Comparison of ENCODE assay signal across 2 cellular contexts in the genomic region with DNA sequence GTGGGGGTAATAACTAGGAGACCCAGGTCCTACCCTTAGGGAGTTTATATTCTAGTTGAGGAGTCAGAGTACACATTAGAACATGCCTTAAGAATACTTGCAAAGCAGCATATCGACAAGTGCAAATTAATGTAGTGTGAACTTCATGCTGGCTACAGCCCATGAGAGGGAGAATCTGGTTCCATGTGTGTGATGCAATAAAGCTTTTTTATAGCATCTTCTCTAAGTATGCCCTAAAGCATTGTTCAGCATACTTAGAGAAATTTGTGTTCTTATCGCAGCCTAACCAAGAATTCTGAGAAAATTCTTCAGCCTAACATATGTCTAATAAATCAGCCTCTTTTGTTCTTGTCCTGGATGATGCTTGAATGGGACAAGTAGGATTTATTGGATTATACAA.
TF ChIP-seq lines count a peak whose summit lies in the region.

No MANE protein-coding gene starts in this region.

TF ChIP-seq in IMR-90, 13 proteins besides CTCF, POLR2A, EP300 and RAD21:
- TF ChIP-seq ELK1 (IDR thresholded peaks at IDR 0.05; ENCODE audit: borderline replicate concordance, low read depth, low read length) (no peak), FOS (IDR thresholded peaks at IDR 0.05; ENCODE audit: low read depth, low read length) (no peak), CEBPB (IDR thresholded peaks at IDR 0.05; ENCODE audit: low read depth, low read length) (peak; percentile 36), MXI1 (IDR thresholded peaks at IDR 0.05; ENCODE audit: borderline replicate concordance, low read depth, low read length) (no peak), RFX5 (IDR thresholded peaks at IDR 0.05; ENCODE audit: low read depth, low read length) (no peak), NFE2L2 (IDR thresholded peaks at IDR 0.05; ENCODE audit: low read depth, low read length) (no peak), BHLHE40 (IDR thresholded peaks at IDR 0.05; ENCODE audit: low read depth, low read length) (no peak), USF2 (IDR thresholded peaks at IDR 0.05; ENCODE audit: low read depth, low read length) (no peak), SMC3 (IDR thresholded peaks at IDR 0.05; ENCODE audit: low read depth, low read length) (no peak)

TF ChIP-seq in GM12878, 131 proteins besides CTCF, POLR2A, EP300 and RAD21:
- no peak for TF ChIP-seq ZNF592 (IDR thresholded peaks at IDR 0.05)
- TF ChIP-seq, protein P1, sequence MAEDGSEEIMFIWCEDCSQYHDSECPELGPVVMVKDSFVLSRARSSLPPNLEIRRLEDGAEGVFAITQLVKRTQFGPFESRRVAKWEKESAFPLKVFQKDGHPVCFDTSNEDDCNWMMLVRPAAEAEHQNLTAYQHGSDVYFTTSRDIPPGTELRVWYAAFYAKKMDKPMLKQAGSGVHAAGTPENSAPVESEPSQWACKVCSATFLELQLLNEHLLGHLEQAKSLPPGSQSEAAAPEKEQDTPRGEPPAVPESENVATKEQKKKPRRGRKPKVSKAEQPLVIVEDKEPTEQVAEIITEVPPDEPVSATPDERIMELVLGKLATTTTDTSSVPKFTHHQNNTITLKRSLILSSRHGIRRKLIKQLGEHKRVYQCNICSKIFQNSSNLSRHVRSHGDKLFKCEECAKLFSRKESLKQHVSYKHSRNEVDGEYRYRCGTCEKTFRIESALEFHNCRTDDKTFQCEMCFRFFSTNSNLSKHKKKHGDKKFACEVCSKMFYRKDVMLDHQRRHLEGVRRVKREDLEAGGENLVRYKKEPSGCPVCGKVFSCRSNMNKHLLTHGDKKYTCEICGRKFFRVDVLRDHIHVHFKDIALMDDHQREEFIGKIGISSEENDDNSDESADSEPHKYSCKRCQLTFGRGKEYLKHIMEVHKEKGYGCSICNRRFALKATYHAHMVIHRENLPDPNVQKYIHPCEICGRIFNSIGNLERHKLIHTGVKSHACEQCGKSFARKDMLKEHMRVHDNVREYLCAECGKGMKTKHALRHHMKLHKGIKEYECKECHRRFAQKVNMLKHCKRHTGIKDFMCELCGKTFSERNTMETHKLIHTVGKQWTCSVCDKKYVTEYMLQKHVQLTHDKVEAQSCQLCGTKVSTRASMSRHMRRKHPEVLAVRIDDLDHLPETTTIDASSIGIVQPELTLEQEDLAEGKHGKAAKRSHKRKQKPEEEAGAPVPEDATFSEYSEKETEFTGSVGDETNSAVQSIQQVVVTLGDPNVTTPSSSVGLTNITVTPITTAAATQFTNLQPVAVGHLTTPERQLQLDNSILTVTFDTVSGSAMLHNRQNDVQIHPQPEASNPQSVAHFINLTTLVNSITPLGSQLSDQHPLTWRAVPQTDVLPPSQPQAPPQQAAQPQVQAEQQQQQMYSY (CRISPR knock-in tag; IDR thresholded peaks at IDR 0.05), result no peak
- TF ChIP-seq SIN3A (IDR thresholded peaks at IDR 0.05; ENCODE audit: low read depth, low read length), result no peak
- no peak for TF ChIP-seq ELK1 (IDR thresholded peaks at IDR 0.05; ENCODE audit: low read depth, low read length)
- TF ChIP-seq SMARCA5 (IDR thresholded peaks at IDR 0.05), result no peak
- no peak for TF ChIP-seq BHLHE40 (IDR thresholded peaks at IDR 0.05; ENCODE audit: borderline replicate concordance in 1 of 2, low read depth in 2 of 2, low read length in 1 of 2)
- TF ChIP-seq HDAC6 (IDR thresholded peaks at IDR 0.05; ENCODE audit: unreplicated experiment), result no peak
